In the genomic region with DNA sequence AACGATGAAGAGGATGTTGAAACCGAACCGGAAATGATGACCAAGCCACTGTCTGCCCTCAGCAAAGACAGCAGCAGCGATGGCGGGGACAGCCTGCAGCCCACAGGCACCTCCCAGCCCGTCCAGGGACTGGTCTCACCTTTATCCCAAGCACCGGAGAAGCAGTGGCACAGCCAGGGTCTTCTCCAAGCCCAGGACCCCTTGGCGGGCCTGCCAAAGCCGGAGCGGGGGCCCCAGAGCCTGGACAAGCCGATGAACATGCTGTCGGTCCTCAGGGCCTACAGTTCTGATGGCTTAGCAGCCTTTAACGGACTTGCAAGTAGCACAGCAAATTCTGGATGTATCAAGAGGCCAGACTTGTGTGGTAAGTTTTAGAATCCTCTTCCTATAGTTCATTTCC, we compare ENCODE assay signal across 1 cellular context.
TF ChIP-seq lines count a peak whose summit lies in the region.

No MANE protein-coding gene starts in this region.

TF ChIP-seq in H1, 55 proteins besides CTCF, POLR2A, EP300 and RAD21:
- TF ChIP-seq, protein P1, sequence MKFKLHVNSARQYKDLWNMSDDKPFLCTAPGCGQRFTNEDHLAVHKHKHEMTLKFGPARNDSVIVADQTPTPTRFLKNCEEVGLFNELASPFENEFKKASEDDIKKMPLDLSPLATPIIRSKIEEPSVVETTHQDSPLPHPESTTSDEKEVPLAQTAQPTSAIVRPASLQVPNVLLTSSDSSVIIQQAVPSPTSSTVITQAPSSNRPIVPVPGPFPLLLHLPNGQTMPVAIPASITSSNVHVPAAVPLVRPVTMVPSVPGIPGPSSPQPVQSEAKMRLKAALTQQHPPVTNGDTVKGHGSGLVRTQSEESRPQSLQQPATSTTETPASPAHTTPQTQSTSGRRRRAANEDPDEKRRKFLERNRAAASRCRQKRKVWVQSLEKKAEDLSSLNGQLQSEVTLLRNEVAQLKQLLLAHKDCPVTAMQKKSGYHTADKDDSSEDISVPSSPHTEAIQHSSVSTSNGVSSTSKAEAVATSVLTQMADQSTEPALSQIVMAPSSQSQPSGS (IDR thresholded peaks at IDR 0.05; ENCODE audit: low read length), result no peak
- no peak for TF ChIP-seq CEBPB (IDR thresholded peaks at IDR 0.05; ENCODE audit: low read depth, low read length)
- TF ChIP-seq SRF (IDR thresholded peaks at IDR 0.05; ENCODE audit: low read depth, low read length), result no peak
- TF ChIP-seq SIX5 (IDR thresholded peaks at IDR 0.05; ENCODE audit: low read depth, low read length), result no peak
